ENCODE assay signal across 8 cellular contexts in the genomic region with DNA sequence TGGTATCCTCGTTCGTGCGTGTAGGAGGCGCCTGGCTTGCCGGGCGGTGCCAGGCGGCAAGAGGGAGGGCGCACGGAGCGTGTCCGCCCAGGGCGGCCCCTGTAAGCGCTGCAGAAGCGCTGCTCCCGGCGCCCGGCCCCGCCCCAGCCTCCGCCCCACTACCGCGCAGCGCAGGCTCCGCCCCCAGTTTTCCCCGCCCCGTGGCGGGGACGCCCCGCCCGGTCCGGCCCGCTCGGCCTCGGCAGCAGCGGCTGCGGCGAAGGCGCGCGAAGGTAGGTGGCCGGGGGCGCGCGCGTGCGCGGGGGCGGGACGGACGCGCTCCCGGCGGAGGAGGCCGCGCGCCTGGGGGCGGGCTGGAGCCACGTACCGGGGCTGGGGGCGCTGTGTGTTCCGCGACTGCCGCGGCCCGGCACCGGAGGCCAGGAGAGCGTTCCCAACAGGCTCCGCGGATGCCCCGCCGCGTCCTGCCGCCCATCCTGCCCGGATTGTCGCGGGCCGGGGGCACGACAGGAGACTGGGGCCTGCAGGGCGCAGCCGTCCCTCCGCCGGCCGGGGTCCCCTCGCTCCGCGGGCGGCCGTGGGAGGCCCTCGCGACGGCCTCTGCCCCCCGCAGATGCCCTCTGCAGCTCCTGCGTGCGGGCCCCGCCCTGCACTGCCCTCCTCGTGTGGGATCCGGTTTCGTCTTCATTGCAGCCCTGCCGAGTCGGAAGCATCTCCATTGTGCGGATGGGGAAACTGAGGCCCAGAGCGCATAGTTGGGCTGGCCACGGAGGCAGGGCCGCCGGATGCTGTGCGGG. TPM values are rescaled to one million over a fixed set of nuclear protein-coding genes. Genes with fewer than 3 reads are reported as not detected.
DNase-seq lines count a peak whose midpoint lies in the region; ATAC-seq, FAIRE-seq and TF ChIP-seq lines count a peak whose summit lies in the region.

No MANE protein-coding gene starts in this region.

- TF ChIP-seq CTCF in colonic mucosa (IDR thresholded peaks at IDR 0.05): no peak

- H3K27ac ChIP-seq in colonic mucosa: peak overlapping the region; percentile 67

- FAIRE-seq in GM19239 (lab: Jason Lieb, UNC): peak; percentile 93

- H3K4me3 ChIP-seq in colonic mucosa: peak overlapping the region; percentile 89

- intact Hi-C loops in colonic mucosa (cut with DNase I): no loop called here

- H3K9ac ChIP-seq in colonic mucosa (ENCODE audit: low read depth in 2 of 2, low read length in 2 of 2): peak overlapping the region; percentile 51 to 92

- no peaks in the 10 kb centered on the region for H3K36me3 ChIP-seq in colonic mucosa

- DNase-seq in AML-193 (lab: John Stamatoyannopoulos, UW): peak; percentile 91 to 94
- DNase-seq in GM19239 (ENCODE audit: insufficient read length, low spot score): peak; percentile 100
- DNase-seq in NCI-H524 treated with DMSO at 0.1 percent for 48 hours (lab: John Stamatoyannopoulos, UW): peak; percentile 54
- peak; percentile 95 for DNase-seq in activated CD4-positive, alpha-beta T cell treated with anti-CD3 and anti-CD28 coated beads for 48 hours
- DNase-seq in colonic mucosa: peak; percentile 93
- peak; percentile 98 for DNase-seq in left kidney (ENCODE audit: low read depth, low spot score)
- peak; percentile 92 for DNase-seq in stimulated activated CD4-positive, alpha-beta T cell treated with anti-CD3 and anti-CD28 coated beads, Interleukin-1b, Interleukin-23, amount 100 ng/mL, for 48 hours

- no peaks in the 10 kb centered on the region for H3K27me3 ChIP-seq in colonic mucosa

- peak; percentile 70 for ATAC-seq in HG03457 (IDR thresholded peaks at IDR 0.05; ENCODE audit: unreplicated experiment)

- H3K4me1 ChIP-seq in colonic mucosa: peaks cover 6% of the 10 kb centered on the region

- H3K9me3 ChIP-seq in colonic mucosa: no peaks in the 10 kb centered on the region

RNA-seq across cellular contexts. Expression of gene CROCC, which starts 7.7 kb away (rescaled TPM):
- total RNA-seq in colonic mucosa: 10 to 100 TPM in 1 of 2 donors, 1 to 10 TPM in 1; 6.9 to 21.6 TPM

RNA-seq across cellular contexts. Expression of gene RNU1-2, which starts 18.3 kb away (rescaled TPM):
- 1,000 to 10,000 TPM; 1,159 to 2,517 TPM for total RNA-seq in colonic mucosa

Comparison
In these comparisons a context has a peak if more than half of its experiments do, and no peak if none do; other contexts are left out.
1. Peak in every context shown above with its lines: DNase-seq, ATAC-seq, H3K4me3 ChIP-seq and H3K27ac ChIP-seq.